In genomic region chr2:157192445-157193423, GRCh38 we compare ENCODE assay signal across 12 cellular contexts.
A peak's percentile ranks its signal among the peaks of the same experiment; 100 is the strongest.
DNase-seq lines count a peak whose midpoint lies in the region; ATAC-seq and TF ChIP-seq lines count a peak whose summit lies in the region.
"Had no signal": no experiment of that assay in that cellular context is flagged by ENCODE, and none has a peak within 500 bp of the region (broad histone marks: within the 10 kb centered on the region; RNA-seq: fewer than 3 reads in every experiment).

No MANE protein-coding gene starts in this region.

- no peaks in the 10 kb centered on the region for H3K9me3 ChIP-seq in ascending aorta

- TF ChIP-seq CTCF in astrocyte of the spinal cord (IDR thresholded peaks at IDR 0.05; ENCODE audit: low read depth, low read length), result no peak
- TF ChIP-seq CTCF in ascending aorta (IDR thresholded peaks at IDR 0.05), result no peak

- H3K4me1 ChIP-seq in ascending aorta, result no peaks in the 10 kb centered on the region

- no peaks in the 10 kb centered on the region for H3K27me3 ChIP-seq in ascending aorta

- in situ Hi-C loops in astrocyte of the spinal cord (cut with HindIII; ENCODE audit: low sequenced_read_pairs), result no loop called here

- intact Hi-C loops in ascending aorta (cut with DNase I), result loop anchor here (10.0 kb wide), 1 partner anchor 158 kb away; no protein-coding TSS in a partner anchor

- H3K36me3 ChIP-seq in ascending aorta, result no peaks in the 10 kb centered on the region

- ATAC-seq in GM18520 (IDR thresholded peaks at IDR 0.05; ENCODE audit: unreplicated experiment), result peak; percentile 95
- peak; percentile 77 for ATAC-seq in GM21526 (IDR thresholded peaks at IDR 0.05; ENCODE audit: low FRiP score, unreplicated experiment)
- ATAC-seq in HG03095 (IDR thresholded peaks at IDR 0.05; ENCODE audit: unreplicated experiment), result peak; percentile 84
- ATAC-seq: left colon, T-helper 17 cell had no signal

- H3K4me3 ChIP-seq in astrocyte of the spinal cord (ENCODE audit: low read depth, low read length), result no peak overlapping the region
- no peak overlapping the region for H3K4me3 ChIP-seq in ascending aorta

- H3K27ac ChIP-seq in ascending aorta, result no peak overlapping the region

- DNase-seq in astrocyte of the spinal cord (ENCODE audit: low read depth, low spot score), result peak; percentile 17
- DNase-seq in glomerular visceral epithelial cell (ENCODE audit: extremely low spot score), result no peak
- no peak for DNase-seq in NCI-H1417 (lab: John Stamatoyannopoulos, UW)
- no peak for DNase-seq in ascending aorta (ENCODE audit: low spot score in 2 of 2)
- no peak for DNase-seq in ecto neural progenitor cell (ENCODE audit: low spot score)
- DNase-seq: left colon, NCI-H774, T-helper 17 cell, trophoblast cell had no signal
